In genomic region chr1:165137551-165138316, GRCh38 we compare ENCODE assay signal across 1 cellular context.
TF ChIP-seq lines count a peak whose summit lies in the region.

No MANE protein-coding gene starts in this region.

TF ChIP-seq in HepG2, 621 proteins besides CTCF, POLR2A, EP300 and RAD21 (continued from another document):
- TF ChIP-seq ZNF687 (CRISPR knock-in tag; IDR thresholded peaks at IDR 0.05) (no peak), KDM1A (CRISPR knock-in tag; IDR thresholded peaks at IDR 0.05) (peak; percentile 75; the same call in 1 of the 2 replicates), TRIM24 (CRISPR knock-in tag; IDR thresholded peaks at IDR 0.05) (no peak), ZKSCAN5 (CRISPR knock-in tag; IDR thresholded peaks at IDR 0.05) (no peak), HOXA3 (CRISPR knock-in tag; IDR thresholded peaks at IDR 0.05) (peak; percentile 69), CBX1 (IDR thresholded peaks at IDR 0.05; ENCODE audit: low read depth) (no peak), POLR2AphosphoS2 (IDR thresholded peaks at IDR 0.05; ENCODE audit: low read depth, low read length) (no peak), ZNF746 (CRISPR knock-in tag; IDR thresholded peaks at IDR 0.05) (no peak), ZNF350 (CRISPR knock-in tag; IDR thresholded peaks at IDR 0.05; ENCODE audit: borderline replicate concordance, low read depth) (no peak), TSC22D2 (CRISPR knock-in tag; IDR thresholded peaks at IDR 0.05; ENCODE audit: borderline replicate concordance) (no peak), JDP2 (CRISPR knock-in tag; IDR thresholded peaks at IDR 0.05; ENCODE audit: borderline replicate concordance) (no peak), ZFP36 (IDR thresholded peaks at IDR 0.05; ENCODE audit: borderline replicate concordance, low read depth, low read length, partially characterized antibody) (no peak), DZIP1 (CRISPR knock-in tag; IDR thresholded peaks at IDR 0.05) (no peak), POGZ (CRISPR knock-in tag; IDR thresholded peaks at IDR 0.05) (peak; percentile 53; the same call in 1 of the 2 replicates), LCORL (IDR thresholded peaks at IDR 0.05) (no peak), LCORL (CRISPR knock-in tag; IDR thresholded peaks at IDR 0.05) (no peak), ZNF644 (CRISPR knock-in tag; IDR thresholded peaks at IDR 0.05; ENCODE audit: low read depth) (no peak), GATA4 (IDR thresholded peaks at IDR 0.05; ENCODE audit: borderline replicate concordance, low read depth) (peak; percentile 87; the same call in 1 of the 2 replicates), ZNF274 (CRISPR knock-in tag; IDR thresholded peaks at IDR 0.05) (no peak), RORA (CRISPR knock-in tag; IDR thresholded peaks at IDR 0.05) (no peak), ZFAT (CRISPR knock-in tag; conservative IDR thresholded peaks at IDR 0.05) (no peak), PLSCR1 (CRISPR knock-in tag; IDR thresholded peaks at IDR 0.05; ENCODE audit: borderline replicate concordance) (no peak), RNF219 (CRISPR knock-in tag; IDR thresholded peaks at IDR 0.05) (no peak)
